ENCODE assay signal across 2 cellular contexts in the genomic region with DNA sequence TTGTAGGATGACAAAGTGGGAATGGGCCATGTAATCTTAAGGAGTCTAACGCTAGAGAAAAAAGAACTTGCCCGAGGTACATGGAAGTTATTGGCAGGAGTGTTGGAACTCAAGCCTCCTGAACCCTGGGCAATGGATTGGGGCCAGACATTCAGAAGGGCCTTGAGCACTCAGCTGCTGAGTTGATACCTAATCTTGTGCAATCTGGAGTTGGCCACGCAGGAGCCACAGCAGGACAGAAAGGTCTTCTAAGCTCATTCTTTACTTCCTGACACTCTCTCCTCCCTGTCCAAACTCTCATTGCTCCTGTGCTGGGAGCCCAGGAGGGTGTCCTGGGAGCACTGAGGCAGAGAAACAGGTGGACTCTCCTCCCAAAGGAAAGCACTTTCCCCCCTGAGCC.
TF ChIP-seq lines count a peak whose summit lies in the region.

No MANE protein-coding gene starts in this region.

TF ChIP-seq in IMR-90, 13 proteins besides CTCF, POLR2A, EP300 and RAD21:
- no peak for TF ChIP-seq RFX5 (IDR thresholded peaks at IDR 0.05; ENCODE audit: low read depth, low read length)
- peak; percentile 33; the same call in 1 of the 2 replicates for TF ChIP-seq CEBPB (IDR thresholded peaks at IDR 0.05; ENCODE audit: low read depth, low read length)

TF ChIP-seq in K562, 482 proteins besides CTCF, POLR2A, EP300 and RAD21 (continues in another document):
- TF ChIP-seq SIN3A (IDR thresholded peaks at IDR 0.05; ENCODE audit: borderline replicate concordance in 2 of 2, control insufficient read depth in 1 of 2, low read depth in 2 of 2, low read length in 2 of 2) (no peak), ZNF766 (CRISPR knock-in tag; conservative IDR thresholded peaks at IDR 0.05) (no peak), L3MBTL2 (IDR thresholded peaks at IDR 0.05) (0 out of 2 replicates have a peak, but pooled peaks have one; percentile 20), RFX1 (IDR thresholded peaks at IDR 0.05) (no peak), CREM (IDR thresholded peaks at IDR 0.05; ENCODE audit: low read depth) (no peak), SOX6 (IDR thresholded peaks at IDR 0.05) (no peak), CBFA2T2 (conservative IDR thresholded peaks at IDR 0.05) (no peak), ETV1 (tag; conservative IDR thresholded peaks at IDR 0.05; ENCODE audit: low read depth) (peak; percentile 29; the same call in 1 of the 2 replicates), ZNF217 (CRISPR knock-in tag; IDR thresholded peaks at IDR 0.05) (no peak), CEBPB (tag; IDR thresholded peaks at IDR 0.05) (peak; percentile 90), NR2C1 (IDR thresholded peaks at IDR 0.05) (no peak), NR2C1 (tag; IDR thresholded peaks at IDR 0.05) (0 out of 2 replicates have a peak, but pooled peaks have one; percentile 40), PPARD (CRISPR knock-in tag; IDR thresholded peaks at IDR 0.05) (no peak), CXXC5 (CRISPR knock-in tag; IDR thresholded peaks at IDR 0.05) (peak; percentile 41; the same call in 1 of the 2 replicates), DMBX1 (CRISPR knock-in tag; IDR thresholded peaks at IDR 0.05; ENCODE audit: borderline replicate concordance) (0 out of 2 replicates have a peak, but pooled peaks have one; percentile 34), SMAD1 (IDR thresholded peaks at IDR 0.05; ENCODE audit: low read depth, low read length, partially characterized antibody) (no peak), NRF1 (conservative IDR thresholded peaks at IDR 0.05 in 1 of 2, IDR thresholded peaks at IDR 0.05 in 1 of 2) (peak; percentile 5 to 29; a peak in 2 of 4 replicates), NR2C2 (CRISPR knock-in tag; IDR thresholded peaks at IDR 0.05) (no peak), NR2C2 (tag; IDR thresholded peaks at IDR 0.05) (peak; percentile 41; the same call in 1 of the 2 replicates), HNRNPLL (IDR thresholded peaks at IDR 0.05; ENCODE audit: low read depth, low read length, poor library complexity, severe bottlenecking) (no peak), PHTF2 (CRISPR knock-in tag; IDR thresholded peaks at IDR 0.05) (no peak), ZNF316 (IDR thresholded peaks at IDR 0.05) (no peak), CEBPG (CRISPR knock-in tag; IDR thresholded peaks at IDR 0.05) (peak; percentile 19; the same call in 1 of the 2 replicates), CEBPG (tag; conservative IDR thresholded peaks at IDR 0.05 in 1 of 2, IDR thresholded peaks at IDR 0.05 in 1 of 2) (peak; percentile 60 to 84), CBX2 (IDR thresholded peaks at IDR 0.05; ENCODE audit: insufficient read depth, low read length, poor library complexity, severe bottlenecking) (no peak), TCFL5 (CRISPR knock-in tag; conservative IDR thresholded peaks at IDR 0.05) (0 out of 2 replicates have a peak, but pooled peaks have one; percentile 35), ZNF57 (CRISPR knock-in tag; IDR thresholded peaks at IDR 0.05) (no peak), PURB (CRISPR knock-in tag; IDR thresholded peaks at IDR 0.05; ENCODE audit: low read depth) (no peak), KLF16 (IDR thresholded peaks at IDR 0.05) (no peak), CBX1 (IDR thresholded peaks at IDR 0.05; ENCODE audit: low read depth) (no peak), ZNF232 (CRISPR knock-in tag; IDR thresholded peaks at IDR 0.05) (no peak), TAL1 (IDR thresholded peaks at IDR 0.05) (no peak), ZNF507 (tag; conservative IDR thresholded peaks at IDR 0.05) (no peak), ARNT (IDR thresholded peaks at IDR 0.05) (no peak), ZNF431 (CRISPR knock-in tag; IDR thresholded peaks at IDR 0.05) (no peak), ERF (CRISPR knock-in tag; IDR thresholded peaks at IDR 0.05) (0 out of 2 replicates have a peak, but pooled peaks have one; percentile 29), KLF1 (tag; IDR thresholded peaks at IDR 0.05) (no peak), MCM5 (IDR thresholded peaks at IDR 0.05; ENCODE audit: low read depth) (no peak), ZNF79 (CRISPR knock-in tag; IDR thresholded peaks at IDR 0.05; ENCODE audit: low read depth) (no peak), ZNF696 (CRISPR knock-in tag; conservative IDR thresholded peaks at IDR 0.05) (no peak), WHSC1 (IDR thresholded peaks at IDR 0.05; ENCODE audit: low read length) (no peak)
- TF ChIP-seq, protein P1, sequence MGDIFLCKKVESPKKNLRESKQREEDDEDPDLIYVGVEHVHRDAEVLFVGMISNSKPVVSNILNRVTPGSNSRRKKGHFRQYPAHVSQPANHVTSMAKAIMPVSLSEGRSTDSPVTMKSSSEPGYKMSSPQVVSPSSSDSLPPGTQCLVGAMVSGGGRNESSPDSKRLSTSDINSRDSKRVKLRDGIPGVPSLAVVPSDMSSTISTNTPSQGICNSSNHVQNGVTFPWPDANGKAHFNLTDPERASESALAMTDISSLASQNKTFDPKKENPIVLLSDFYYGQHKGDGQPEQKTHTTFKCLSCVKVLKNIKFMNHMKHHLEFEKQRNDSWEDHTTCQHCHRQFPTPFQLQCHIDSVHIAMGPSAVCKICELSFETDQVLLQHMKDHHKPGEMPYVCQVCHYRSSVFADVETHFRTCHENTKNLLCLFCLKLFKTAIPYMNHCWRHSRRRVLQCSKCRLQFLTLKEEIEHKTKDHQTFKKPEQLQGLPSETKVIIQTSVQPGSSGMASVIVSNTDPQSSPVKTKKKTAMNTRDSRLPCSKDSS (IDR thresholded peaks at IDR 0.05; ENCODE audit: low read depth, partially characterized antibody), result no peak
- TF ChIP-seq, protein P2, sequence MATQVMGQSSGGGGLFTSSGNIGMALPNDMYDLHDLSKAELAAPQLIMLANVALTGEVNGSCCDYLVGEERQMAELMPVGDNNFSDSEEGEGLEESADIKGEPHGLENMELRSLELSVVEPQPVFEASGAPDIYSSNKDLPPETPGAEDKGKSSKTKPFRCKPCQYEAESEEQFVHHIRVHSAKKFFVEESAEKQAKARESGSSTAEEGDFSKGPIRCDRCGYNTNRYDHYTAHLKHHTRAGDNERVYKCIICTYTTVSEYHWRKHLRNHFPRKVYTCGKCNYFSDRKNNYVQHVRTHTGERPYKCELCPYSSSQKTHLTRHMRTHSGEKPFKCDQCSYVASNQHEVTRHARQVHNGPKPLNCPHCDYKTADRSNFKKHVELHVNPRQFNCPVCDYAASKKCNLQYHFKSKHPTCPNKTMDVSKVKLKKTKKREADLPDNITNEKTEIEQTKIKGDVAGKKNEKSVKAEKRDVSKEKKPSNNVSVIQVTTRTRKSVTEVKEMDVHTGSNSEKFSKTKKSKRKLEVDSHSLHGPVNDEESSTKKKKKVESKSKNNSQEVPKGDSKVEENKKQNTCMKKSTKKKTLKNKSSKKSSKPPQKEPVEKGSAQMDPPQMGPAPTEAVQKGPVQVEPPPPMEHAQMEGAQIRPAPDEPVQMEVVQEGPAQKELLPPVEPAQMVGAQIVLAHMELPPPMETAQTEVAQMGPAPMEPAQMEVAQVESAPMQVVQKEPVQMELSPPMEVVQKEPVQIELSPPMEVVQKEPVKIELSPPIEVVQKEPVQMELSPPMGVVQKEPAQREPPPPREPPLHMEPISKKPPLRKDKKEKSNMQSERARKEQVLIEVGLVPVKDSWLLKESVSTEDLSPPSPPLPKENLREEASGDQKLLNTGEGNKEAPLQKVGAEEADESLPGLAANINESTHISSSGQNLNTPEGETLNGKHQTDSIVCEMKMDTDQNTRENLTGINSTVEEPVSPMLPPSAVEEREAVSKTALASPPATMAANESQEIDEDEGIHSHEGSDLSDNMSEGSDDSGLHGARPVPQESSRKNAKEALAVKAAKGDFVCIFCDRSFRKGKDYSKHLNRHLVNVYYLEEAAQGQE (CRISPR knock-in tag; IDR thresholded peaks at IDR 0.05; ENCODE audit: low read depth), result no peak
- TF ChIP-seq, protein P3, sequence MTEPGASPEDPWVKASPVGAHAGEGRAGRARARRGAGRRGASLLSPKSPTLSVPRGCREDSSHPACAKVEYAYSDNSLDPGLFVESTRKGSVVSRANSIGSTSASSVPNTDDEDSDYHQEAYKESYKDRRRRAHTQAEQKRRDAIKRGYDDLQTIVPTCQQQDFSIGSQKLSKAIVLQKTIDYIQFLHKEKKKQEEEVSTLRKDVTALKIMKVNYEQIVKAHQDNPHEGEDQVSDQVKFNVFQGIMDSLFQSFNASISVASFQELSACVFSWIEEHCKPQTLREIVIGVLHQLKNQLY (CRISPR knock-in tag; conservative IDR thresholded peaks at IDR 0.05), result no peak
- TF ChIP-seq, protein P4, sequence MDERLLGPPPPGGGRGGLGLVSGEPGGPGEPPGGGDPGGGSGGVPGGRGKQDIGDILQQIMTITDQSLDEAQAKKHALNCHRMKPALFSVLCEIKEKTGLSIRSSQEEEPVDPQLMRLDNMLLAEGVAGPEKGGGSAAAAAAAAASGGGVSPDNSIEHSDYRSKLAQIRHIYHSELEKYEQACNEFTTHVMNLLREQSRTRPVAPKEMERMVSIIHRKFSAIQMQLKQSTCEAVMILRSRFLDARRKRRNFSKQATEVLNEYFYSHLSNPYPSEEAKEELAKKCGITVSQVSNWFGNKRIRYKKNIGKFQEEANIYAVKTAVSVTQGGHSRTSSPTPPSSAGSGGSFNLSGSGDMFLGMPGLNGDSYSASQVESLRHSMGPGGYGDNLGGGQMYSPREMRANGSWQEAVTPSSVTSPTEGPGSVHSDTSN (CRISPR knock-in tag; IDR thresholded peaks at IDR 0.05; ENCODE audit: low read depth), result no peak
- TF ChIP-seq, protein P4 (tag; conservative IDR thresholded peaks at IDR 0.05; ENCODE audit: low read depth), result no peak
- TF ChIP-seq, protein P5, sequence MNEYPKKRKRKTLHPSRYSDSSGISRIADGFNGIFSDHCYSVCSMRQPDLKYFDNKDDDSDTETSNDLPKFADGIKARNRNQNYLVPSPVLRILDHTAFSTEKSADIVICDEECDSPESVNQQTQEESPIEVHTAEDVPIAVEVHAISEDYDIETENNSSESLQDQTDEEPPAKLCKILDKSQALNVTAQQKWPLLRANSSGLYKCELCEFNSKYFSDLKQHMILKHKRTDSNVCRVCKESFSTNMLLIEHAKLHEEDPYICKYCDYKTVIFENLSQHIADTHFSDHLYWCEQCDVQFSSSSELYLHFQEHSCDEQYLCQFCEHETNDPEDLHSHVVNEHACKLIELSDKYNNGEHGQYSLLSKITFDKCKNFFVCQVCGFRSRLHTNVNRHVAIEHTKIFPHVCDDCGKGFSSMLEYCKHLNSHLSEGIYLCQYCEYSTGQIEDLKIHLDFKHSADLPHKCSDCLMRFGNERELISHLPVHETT (CRISPR knock-in tag; conservative IDR thresholded peaks at IDR 0.05 in 1 of 2, IDR thresholded peaks at IDR 0.05 in 1 of 2), result peak in 1 of 2 experiments; percentile 42; a peak in 1 of 4 replicates
- TF ChIP-seq, protein P6, sequence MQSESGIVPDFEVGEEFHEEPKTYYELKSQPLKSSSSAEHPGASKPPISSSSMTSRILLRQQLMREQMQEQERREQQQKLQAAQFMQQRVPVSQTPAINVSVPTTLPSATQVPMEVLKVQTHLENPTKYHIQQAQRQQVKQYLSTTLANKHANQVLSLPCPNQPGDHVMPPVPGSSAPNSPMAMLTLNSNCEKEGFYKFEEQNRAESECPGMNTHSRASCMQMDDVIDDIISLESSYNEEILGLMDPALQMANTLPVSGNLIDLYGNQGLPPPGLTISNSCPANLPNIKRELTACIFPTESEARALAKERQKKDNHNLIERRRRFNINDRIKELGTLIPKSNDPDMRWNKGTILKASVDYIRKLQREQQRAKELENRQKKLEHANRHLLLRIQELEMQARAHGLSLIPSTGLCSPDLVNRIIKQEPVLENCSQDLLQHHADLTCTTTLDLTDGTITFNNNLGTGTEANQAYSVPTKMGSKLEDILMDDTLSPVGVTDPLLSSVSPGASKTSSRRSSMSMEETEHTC (IDR thresholded peaks at IDR 0.05), result no peak
- TF ChIP-seq, protein P7, sequence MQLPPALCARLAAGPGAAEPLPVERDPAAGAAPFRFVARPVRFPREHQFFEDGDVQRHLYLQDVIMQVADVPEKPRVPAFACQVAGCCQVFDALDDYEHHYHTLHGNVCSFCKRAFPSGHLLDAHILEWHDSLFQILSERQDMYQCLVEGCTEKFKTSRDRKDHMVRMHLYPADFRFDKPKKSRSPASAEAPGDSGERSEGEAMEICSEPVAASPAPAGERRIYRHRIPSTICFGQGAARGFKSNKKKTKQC (CRISPR knock-in tag; IDR thresholded peaks at IDR 0.05), result no peak
- TF ChIP-seq, protein P8, sequence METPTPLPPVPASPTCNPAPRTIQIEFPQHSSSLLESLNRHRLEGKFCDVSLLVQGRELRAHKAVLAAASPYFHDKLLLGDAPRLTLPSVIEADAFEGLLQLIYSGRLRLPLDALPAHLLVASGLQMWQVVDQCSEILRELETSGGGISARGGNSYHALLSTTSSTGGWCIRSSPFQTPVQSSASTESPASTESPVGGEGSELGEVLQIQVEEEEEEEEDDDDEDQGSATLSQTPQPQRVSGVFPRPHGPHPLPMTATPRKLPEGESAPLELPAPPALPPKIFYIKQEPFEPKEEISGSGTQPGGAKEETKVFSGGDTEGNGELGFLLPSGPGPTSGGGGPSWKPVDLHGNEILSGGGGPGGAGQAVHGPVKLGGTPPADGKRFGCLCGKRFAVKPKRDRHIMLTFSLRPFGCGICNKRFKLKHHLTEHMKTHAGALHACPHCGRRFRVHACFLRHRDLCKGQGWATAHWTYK (CRISPR knock-in tag; IDR thresholded peaks at IDR 0.05), result peak; percentile 67; the same call in 1 of the 2 replicates
